In the genomic region with DNA sequence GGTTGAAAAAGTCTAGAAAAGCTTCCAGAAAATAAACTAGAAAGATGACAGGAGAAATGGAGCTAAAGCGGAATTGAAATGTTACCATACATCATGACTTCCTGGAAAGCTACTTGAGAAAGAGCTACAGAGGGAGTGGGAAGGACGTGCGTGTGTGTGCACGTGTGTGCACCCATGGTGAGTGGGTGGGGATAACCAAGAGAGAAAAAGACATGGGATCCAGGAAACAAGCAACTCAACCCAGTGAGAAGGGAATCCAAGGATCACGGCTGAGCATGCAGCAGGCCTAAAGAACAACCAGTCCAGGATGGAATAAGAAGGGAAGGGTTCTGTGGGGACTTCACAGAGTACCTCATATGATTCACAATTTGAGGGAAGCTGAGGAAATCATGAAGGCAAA, we compare ENCODE assay signal across 23 cellular contexts.
"Had no signal": no experiment of that assay in that cellular context is flagged by ENCODE, and none has a peak within 500 bp of the region (broad histone marks: within the 10 kb centered on the region; RNA-seq: fewer than 3 reads in every experiment).

No MANE protein-coding gene starts in this region.

- H3K27ac ChIP-seq: colonic mucosa, gastroesophageal sphincter, neural progenitor cell, prostate gland, right atrium auricular region, SJSA1, testis, VCaP had no signal

- H3K27ac Mint-ChIP-seq: activated CD4-positive, alpha-beta memory T cell treated with anti-CD3 and anti-CD28 coated beads for 36 hours; activated naive CD8-positive, alpha-beta T cell; activated T-helper 2 cell treated with anti-CD3 and anti-CD28 coated beads, Interferon-gamma antibody, Interleukin-2, Interleukin-4, amounts not matched to agents 10 μg/mL and 5 μg/mL and 100 μg/mL, durations not matched to agents 14 hours and 24 hours and 36 hours; neural progenitor cell; type B pancreatic cell had no signal

- H3K4me3 ChIP-seq: colonic mucosa, gastroesophageal sphincter, neural progenitor cell, prostate gland, right atrium auricular region, SJSA1, testis had no signal

- H3K9me3 Mint-ChIP-seq: activated CD4-positive, alpha-beta memory T cell treated with anti-CD3 and anti-CD28 coated beads for 36 hours; activated T-helper 2 cell treated with anti-CD3 and anti-CD28 coated beads, Interferon-gamma antibody, Interleukin-2, Interleukin-4, amounts not matched to agents 10 μg/mL and 5 μg/mL and 100 μg/mL, durations not matched to agents 14 hours and 24 hours and 36 hours; neural progenitor cell; type B pancreatic cell had no signal

- H2AFZ ChIP-seq: neural progenitor cell had no signal

- H3K27me3 ChIP-seq: colonic mucosa, gastroesophageal sphincter, neural progenitor cell, right atrium auricular region, SJSA1, testis had no signal

- ATAC-seq: esophagus mucosa; gastroesophageal sphincter; naive thymus-derived CD4-positive, alpha-beta T cell had no signal

- H3K27me3 Mint-ChIP-seq: activated CD4-positive, alpha-beta memory T cell treated with anti-CD3 and anti-CD28 coated beads for 36 hours; activated naive CD8-positive, alpha-beta T cell; naive thymus-derived CD4-positive, alpha-beta T cell had no signal

- H3K36me3 Mint-ChIP-seq: type B pancreatic cell had no signal

- H3K4me2 ChIP-seq: neural progenitor cell had no signal

- FAIRE-seq: small intestine had no signal

- H3K9me3 ChIP-seq: colonic mucosa, gastroesophageal sphincter, prostate gland, right atrium auricular region, SJSA1, testis had no signal

- H3K9ac ChIP-seq: neural progenitor cell had no signal

- H3K4me3 Mint-ChIP-seq: activated CD4-positive, alpha-beta memory T cell treated with anti-CD3 and anti-CD28 coated beads for 36 hours; activated naive CD8-positive, alpha-beta T cell; neural progenitor cell; type B pancreatic cell had no signal

- DNase-seq: activated CD4-positive, alpha-beta memory T cell treated with anti-CD3 and anti-CD28 coated beads for 36 hours; activated CD4-positive, alpha-beta T cell treated with anti-CD3 and anti-CD28 coated beads for 1 hour; activated T-cell treated with anti-CD3 and anti-CD28 coated beads for 4 hours; amniotic stem cell; caudate nucleus; colonic mucosa; mesenchymal stem cell; naive thymus-derived CD4-positive, alpha-beta T cell; small intestine; stimulated activated CD4-positive, alpha-beta T cell treated with anti-CD3 and anti-CD28 coated beads, Interleukin-15, amount 100 ng/mL, for 24 hours; stimulated activated CD4-positive, alpha-beta T cell treated with anti-CD3 and anti-CD28 coated beads, Interleukin-2, amount 100 ng/mL, for 48 hours; T-helper 2 cell; testis had no signal

- H3K36me3 ChIP-seq: colonic mucosa, gastroesophageal sphincter, neural progenitor cell, prostate gland, right atrium auricular region had no signal
